ENCODE assay signal across 1 cellular context in the genomic region with DNA sequence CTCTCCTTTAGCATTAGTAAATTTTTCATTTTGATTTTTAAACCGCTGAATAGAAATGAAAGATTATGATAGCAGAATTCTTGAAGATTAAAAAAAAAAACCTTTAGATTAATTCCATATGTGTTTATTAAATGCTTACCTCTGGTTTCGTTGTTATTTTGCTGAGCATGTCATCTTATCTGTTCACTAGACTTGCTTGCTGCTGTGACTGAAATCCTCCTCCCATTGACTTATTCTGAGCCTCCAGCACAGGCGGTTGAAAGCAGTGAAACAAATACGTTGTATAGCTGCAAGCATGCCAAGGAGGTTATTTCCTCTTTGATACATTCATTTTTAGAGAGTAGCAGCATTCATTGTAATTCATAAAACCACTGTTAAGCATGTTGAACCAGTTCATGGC.
TF ChIP-seq lines count a peak whose summit lies in the region.

A gene (minus strand): TSS at position 210 of the 400 bp plus-strand sequence. CDS start 1,278 bp downstream, outside the sequence.

TF ChIP-seq in WTC11, 78 proteins besides CTCF, POLR2A, EP300 and RAD21 (continued from another document):
- TF ChIP-seq, protein P1, sequence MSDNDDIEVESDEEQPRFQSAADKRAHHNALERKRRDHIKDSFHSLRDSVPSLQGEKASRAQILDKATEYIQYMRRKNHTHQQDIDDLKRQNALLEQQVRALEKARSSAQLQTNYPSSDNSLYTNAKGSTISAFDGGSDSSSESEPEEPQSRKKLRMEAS (CRISPR knock-in tag; IDR thresholded peaks at IDR 0.05) = no peak
